1 cellular context compared by ENCODE assay signal in genomic region chr2:199596549-199596948, GRCh38.
TF ChIP-seq lines count a peak whose summit lies in the region.

No MANE protein-coding gene starts in this region.

TF ChIP-seq in SK-N-SH, 30 proteins besides CTCF, POLR2A, EP300 and RAD21:
- TF ChIP-seq REST (IDR thresholded peaks at IDR 0.05; ENCODE audit: low read depth, low read length): no peak
- TF ChIP-seq FOSL2 (IDR thresholded peaks at IDR 0.05; ENCODE audit: borderline replicate concordance, low read depth): no peak
- no peak for TF ChIP-seq NFIC (IDR thresholded peaks at IDR 0.05; ENCODE audit: borderline replicate concordance)
